Comparison of ENCODE assay signal across 2 cellular contexts in the genomic region with DNA sequence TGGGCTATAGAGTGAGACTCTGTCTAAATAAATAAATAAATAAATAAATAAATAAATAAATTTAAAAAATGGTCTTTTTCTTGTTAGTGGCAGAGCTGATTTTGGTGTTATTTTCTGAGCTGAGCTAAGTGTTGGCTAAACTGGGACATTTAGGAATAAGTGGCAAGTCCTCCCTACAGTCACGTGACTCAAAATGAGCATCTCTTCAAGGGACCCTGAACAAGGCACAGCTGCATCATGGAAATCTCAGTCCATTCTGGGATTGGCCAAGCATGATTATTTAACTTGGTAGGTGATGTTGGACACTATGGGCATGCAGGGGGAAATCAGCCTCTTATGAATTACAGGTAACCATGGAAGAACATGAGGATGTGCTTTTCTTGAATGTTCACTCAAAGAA.
TF ChIP-seq lines count a peak whose summit lies in the region.

No MANE protein-coding gene starts in this region.

TF ChIP-seq in IMR-90, 13 proteins besides CTCF, POLR2A, EP300 and RAD21:
- TF ChIP-seq CHD1 (IDR thresholded peaks at IDR 0.05; ENCODE audit: low read depth, low read length) (no peak), MXI1 (IDR thresholded peaks at IDR 0.05; ENCODE audit: borderline replicate concordance, low read depth, low read length) (no peak), RFX5 (IDR thresholded peaks at IDR 0.05; ENCODE audit: low read depth, low read length) (no peak), MAZ (IDR thresholded peaks at IDR 0.05; ENCODE audit: borderline replicate concordance, low read depth, low read length) (no peak), CEBPB (IDR thresholded peaks at IDR 0.05; ENCODE audit: low read depth, low read length) (no peak)
- TF ChIP-seq, protein P1, sequence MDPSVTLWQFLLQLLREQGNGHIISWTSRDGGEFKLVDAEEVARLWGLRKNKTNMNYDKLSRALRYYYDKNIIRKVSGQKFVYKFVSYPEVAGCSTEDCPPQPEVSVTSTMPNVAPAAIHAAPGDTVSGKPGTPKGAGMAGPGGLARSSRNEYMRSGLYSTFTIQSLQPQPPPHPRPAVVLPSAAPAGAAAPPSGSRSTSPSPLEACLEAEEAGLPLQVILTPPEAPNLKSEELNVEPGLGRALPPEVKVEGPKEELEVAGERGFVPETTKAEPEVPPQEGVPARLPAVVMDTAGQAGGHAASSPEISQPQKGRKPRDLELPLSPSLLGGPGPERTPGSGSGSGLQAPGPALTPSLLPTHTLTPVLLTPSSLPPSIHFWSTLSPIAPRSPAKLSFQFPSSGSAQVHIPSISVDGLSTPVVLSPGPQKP (IDR thresholded peaks at IDR 0.05; ENCODE audit: borderline replicate concordance, low read depth, low read length) = no peak
- TF ChIP-seq, protein P2, sequence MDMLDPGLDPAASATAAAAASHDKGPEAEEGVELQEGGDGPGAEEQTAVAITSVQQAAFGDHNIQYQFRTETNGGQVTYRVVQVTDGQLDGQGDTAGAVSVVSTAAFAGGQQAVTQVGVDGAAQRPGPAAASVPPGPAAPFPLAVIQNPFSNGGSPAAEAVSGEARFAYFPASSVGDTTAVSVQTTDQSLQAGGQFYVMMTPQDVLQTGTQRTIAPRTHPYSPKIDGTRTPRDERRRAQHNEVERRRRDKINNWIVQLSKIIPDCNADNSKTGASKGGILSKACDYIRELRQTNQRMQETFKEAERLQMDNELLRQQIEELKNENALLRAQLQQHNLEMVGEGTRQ (IDR thresholded peaks at IDR 0.05; ENCODE audit: low read depth, low read length) = no peak

TF ChIP-seq in H1, 55 proteins besides CTCF, POLR2A, EP300 and RAD21:
- TF ChIP-seq SAP30 (IDR thresholded peaks at IDR 0.05; ENCODE audit: insufficient read depth, insufficient replicate concordance, low read length) (no peak), KDM1A (IDR thresholded peaks at IDR 0.05; ENCODE audit: borderline replicate concordance, low read length) (no peak), BRCA1 (IDR thresholded peaks at IDR 0.05; ENCODE audit: low read depth, low read length) (no peak), BACH1 (IDR thresholded peaks at IDR 0.05; ENCODE audit: low read length) (no peak), PHF8 (conservative IDR thresholded peaks at IDR 0.05; ENCODE audit: low read depth, low read length) (no peak), CHD2 (IDR thresholded peaks at IDR 0.05; ENCODE audit: low read length) (no peak), TBP (IDR thresholded peaks at IDR 0.05; ENCODE audit: low read depth, low read length) (no peak), HDAC6 (IDR thresholded peaks at IDR 0.05; ENCODE audit: low read depth, low read length) (no peak), HDAC2 (IDR thresholded peaks at IDR 0.05; ENCODE audit: borderline replicate concordance in 1 of 2, low read depth in 2 of 2, low read length in 2 of 2) (no peak), GTF2F1 (IDR thresholded peaks at IDR 0.05; ENCODE audit: borderline replicate concordance, low read depth, low read length) (no peak), TEAD4 (IDR thresholded peaks at IDR 0.05; ENCODE audit: low read depth, low read length) (no peak), RBBP5 (IDR thresholded peaks at IDR 0.05; ENCODE audit: borderline replicate concordance, low read depth, low read length) (no peak), SP4 (IDR thresholded peaks at IDR 0.05; ENCODE audit: low read length) (no peak)
- TF ChIP-seq, protein P3, sequence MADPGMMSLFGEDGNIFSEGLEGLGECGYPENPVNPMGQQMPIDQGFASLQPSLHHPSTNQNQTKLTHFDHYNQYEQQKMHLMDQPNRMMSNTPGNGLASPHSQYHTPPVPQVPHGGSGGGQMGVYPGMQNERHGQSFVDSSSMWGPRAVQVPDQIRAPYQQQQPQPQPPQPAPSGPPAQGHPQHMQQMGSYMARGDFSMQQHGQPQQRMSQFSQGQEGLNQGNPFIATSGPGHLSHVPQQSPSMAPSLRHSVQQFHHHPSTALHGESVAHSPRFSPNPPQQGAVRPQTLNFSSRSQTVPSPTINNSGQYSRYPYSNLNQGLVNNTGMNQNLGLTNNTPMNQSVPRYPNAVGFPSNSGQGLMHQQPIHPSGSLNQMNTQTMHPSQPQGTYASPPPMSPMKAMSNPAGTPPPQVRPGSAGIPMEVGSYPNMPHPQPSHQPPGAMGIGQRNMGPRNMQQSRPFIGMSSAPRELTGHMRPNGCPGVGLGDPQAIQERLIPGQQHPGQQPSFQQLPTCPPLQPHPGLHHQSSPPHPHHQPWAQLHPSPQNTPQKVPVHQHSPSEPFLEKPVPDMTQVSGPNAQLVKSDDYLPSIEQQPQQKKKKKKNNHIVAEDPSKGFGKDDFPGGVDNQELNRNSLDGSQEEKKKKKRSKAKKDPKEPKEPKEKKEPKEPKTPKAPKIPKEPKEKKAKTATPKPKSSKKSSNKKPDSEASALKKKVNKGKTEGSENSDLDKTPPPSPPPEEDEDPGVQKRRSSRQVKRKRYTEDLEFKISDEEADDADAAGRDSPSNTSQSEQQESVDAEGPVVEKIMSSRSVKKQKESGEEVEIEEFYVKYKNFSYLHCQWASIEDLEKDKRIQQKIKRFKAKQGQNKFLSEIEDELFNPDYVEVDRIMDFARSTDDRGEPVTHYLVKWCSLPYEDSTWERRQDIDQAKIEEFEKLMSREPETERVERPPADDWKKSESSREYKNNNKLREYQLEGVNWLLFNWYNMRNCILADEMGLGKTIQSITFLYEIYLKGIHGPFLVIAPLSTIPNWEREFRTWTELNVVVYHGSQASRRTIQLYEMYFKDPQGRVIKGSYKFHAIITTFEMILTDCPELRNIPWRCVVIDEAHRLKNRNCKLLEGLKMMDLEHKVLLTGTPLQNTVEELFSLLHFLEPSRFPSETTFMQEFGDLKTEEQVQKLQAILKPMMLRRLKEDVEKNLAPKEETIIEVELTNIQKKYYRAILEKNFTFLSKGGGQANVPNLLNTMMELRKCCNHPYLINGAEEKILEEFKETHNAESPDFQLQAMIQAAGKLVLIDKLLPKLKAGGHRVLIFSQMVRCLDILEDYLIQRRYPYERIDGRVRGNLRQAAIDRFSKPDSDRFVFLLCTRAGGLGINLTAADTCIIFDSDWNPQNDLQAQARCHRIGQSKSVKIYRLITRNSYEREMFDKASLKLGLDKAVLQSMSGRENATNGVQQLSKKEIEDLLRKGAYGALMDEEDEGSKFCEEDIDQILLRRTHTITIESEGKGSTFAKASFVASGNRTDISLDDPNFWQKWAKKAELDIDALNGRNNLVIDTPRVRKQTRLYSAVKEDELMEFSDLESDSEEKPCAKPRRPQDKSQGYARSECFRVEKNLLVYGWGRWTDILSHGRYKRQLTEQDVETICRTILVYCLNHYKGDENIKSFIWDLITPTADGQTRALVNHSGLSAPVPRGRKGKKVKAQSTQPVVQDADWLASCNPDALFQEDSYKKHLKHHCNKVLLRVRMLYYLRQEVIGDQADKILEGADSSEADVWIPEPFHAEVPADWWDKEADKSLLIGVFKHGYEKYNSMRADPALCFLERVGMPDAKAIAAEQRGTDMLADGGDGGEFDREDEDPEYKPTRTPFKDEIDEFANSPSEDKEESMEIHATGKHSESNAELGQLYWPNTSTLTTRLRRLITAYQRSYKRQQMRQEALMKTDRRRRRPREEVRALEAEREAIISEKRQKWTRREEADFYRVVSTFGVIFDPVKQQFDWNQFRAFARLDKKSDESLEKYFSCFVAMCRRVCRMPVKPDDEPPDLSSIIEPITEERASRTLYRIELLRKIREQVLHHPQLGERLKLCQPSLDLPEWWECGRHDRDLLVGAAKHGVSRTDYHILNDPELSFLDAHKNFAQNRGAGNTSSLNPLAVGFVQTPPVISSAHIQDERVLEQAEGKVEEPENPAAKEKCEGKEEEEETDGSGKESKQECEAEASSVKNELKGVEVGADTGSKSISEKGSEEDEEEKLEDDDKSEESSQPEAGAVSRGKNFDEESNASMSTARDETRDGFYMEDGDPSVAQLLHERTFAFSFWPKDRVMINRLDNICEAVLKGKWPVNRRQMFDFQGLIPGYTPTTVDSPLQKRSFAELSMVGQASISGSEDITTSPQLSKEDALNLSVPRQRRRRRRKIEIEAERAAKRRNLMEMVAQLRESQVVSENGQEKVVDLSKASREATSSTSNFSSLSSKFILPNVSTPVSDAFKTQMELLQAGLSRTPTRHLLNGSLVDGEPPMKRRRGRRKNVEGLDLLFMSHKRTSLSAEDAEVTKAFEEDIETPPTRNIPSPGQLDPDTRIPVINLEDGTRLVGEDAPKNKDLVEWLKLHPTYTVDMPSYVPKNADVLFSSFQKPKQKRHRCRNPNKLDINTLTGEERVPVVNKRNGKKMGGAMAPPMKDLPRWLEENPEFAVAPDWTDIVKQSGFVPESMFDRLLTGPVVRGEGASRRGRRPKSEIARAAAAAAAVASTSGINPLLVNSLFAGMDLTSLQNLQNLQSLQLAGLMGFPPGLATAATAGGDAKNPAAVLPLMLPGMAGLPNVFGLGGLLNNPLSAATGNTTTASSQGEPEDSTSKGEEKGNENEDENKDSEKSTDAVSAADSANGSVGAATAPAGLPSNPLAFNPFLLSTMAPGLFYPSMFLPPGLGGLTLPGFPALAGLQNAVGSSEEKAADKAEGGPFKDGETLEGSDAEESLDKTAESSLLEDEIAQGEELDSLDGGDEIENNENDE (IDR thresholded peaks at IDR 0.05; ENCODE audit: insufficient replicate concordance, low read length) = no peak
- TF ChIP-seq, protein P4, sequence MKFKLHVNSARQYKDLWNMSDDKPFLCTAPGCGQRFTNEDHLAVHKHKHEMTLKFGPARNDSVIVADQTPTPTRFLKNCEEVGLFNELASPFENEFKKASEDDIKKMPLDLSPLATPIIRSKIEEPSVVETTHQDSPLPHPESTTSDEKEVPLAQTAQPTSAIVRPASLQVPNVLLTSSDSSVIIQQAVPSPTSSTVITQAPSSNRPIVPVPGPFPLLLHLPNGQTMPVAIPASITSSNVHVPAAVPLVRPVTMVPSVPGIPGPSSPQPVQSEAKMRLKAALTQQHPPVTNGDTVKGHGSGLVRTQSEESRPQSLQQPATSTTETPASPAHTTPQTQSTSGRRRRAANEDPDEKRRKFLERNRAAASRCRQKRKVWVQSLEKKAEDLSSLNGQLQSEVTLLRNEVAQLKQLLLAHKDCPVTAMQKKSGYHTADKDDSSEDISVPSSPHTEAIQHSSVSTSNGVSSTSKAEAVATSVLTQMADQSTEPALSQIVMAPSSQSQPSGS (IDR thresholded peaks at IDR 0.05; ENCODE audit: low read length) = no peak
- TF ChIP-seq, protein P5, sequence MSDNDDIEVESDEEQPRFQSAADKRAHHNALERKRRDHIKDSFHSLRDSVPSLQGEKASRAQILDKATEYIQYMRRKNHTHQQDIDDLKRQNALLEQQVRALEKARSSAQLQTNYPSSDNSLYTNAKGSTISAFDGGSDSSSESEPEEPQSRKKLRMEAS (IDR thresholded peaks at IDR 0.05) = no peak
